In genomic region chr19:48634036-48634342, GRCh38 we compare ENCODE assay signal across 8 cellular contexts. TPM values are rescaled to one million over a fixed set of nuclear protein-coding genes. Genes with fewer than 3 reads are reported as not detected.
DNase-seq lines count a peak whose midpoint lies in the region; ATAC-seq and TF ChIP-seq lines count a peak whose summit lies in the region.

No MANE protein-coding gene starts in this region.

- no peaks in the 10 kb centered on the region for H3K9me3 Mint-ChIP-seq in CD4-positive, CD25-positive, alpha-beta regulatory T cell
- peaks cover 0 to 2% of the 10 kb centered on the region in 2 donors for H3K9me3 Mint-ChIP-seq in effector memory CD8-positive, alpha-beta T cell

- H3K27ac Mint-ChIP-seq in CD4-positive, CD25-positive, alpha-beta regulatory T cell, result peak overlapping the region; percentile 94 to 96 (median 94)
- H3K27ac Mint-ChIP-seq in effector memory CD8-positive, alpha-beta T cell, result peak overlapping the region; percentile 90 to 94

- no peaks in the 10 kb centered on the region for H3K9me3 ChIP-seq in CD4-positive, CD25-positive, alpha-beta regulatory T cell (ENCODE audit: control insufficient read depth in 2 of 2, low read length in 2 of 2)
- H3K9me3 ChIP-seq in neutrophil, result no peaks in the 10 kb centered on the region

- no peaks in the 10 kb centered on the region for H3K27me3 ChIP-seq in CD4-positive, CD25-positive, alpha-beta regulatory T cell (ENCODE audit: control insufficient read depth, insufficient read depth, low read length)
- H3K27me3 ChIP-seq in neutrophil, result no peaks in the 10 kb centered on the region

- H3K4me1 ChIP-seq in CD4-positive, CD25-positive, alpha-beta regulatory T cell (ENCODE audit: control insufficient read depth, insufficient read depth, low read length, poor library complexity, severe bottlenecking), result peaks cover 49% of the 10 kb centered on the region
- peaks cover 69 to 72% of the 10 kb centered on the region in 2 experiments for H3K4me1 ChIP-seq in neutrophil (ENCODE audit: control insufficient read depth in 1 of 2, insufficient read depth in 1 of 2, low read depth in 1 of 2, low read length in 1 of 2)

- H3K27ac ChIP-seq in CD4-positive, CD25-positive, alpha-beta regulatory T cell (ENCODE audit: insufficient read depth, low read length, poor library complexity, severe bottlenecking), result peak overlapping the region; percentile 95
- H3K27ac ChIP-seq in neutrophil, result peak overlapping the region; percentile 96

- H3K4me3 Mint-ChIP-seq in CD4-positive, CD25-positive, alpha-beta regulatory T cell, result peak overlapping the region; percentile 87 to 95 (median 92)
- peak overlapping the region; percentile 90 to 98 for H3K4me3 Mint-ChIP-seq in effector memory CD8-positive, alpha-beta T cell

- H3K4me3 ChIP-seq in CD4-positive, CD25-positive, alpha-beta regulatory T cell (ENCODE audit: low read depth, low read length), result peak overlapping the region; percentile 82
- H3K4me3 ChIP-seq in NB4 (ENCODE audit: low read depth, low read length) (peak overlapping the region; percentile 54), neutrophil (ENCODE audit: low read depth in 1 of 2, low read length in 1 of 2) (peak overlapping the region; percentile 37 to 87)

- no peaks in the 10 kb centered on the region for H3K27me3 Mint-ChIP-seq in CD4-positive, CD25-positive, alpha-beta regulatory T cell
- no peaks in the 10 kb centered on the region for H3K27me3 Mint-ChIP-seq in effector memory CD8-positive, alpha-beta T cell

- peaks cover 14% of the 10 kb centered on the region for H3K36me3 Mint-ChIP-seq in CD4-positive, CD25-positive, alpha-beta regulatory T cell
- peaks cover 65% of the 10 kb centered on the region for H3K36me3 Mint-ChIP-seq in effector memory CD8-positive, alpha-beta T cell (ENCODE audit: insufficient read depth)

- intact Hi-C loops in sciatic nerve (cut with DNase I), result no loop called here

- peaks cover 38% of the 10 kb centered on the region for H3K36me3 ChIP-seq in CD4-positive, CD25-positive, alpha-beta regulatory T cell (ENCODE audit: control insufficient read depth, insufficient read depth, low read length)
- H3K36me3 ChIP-seq in neutrophil, result peaks cover 44% of the 10 kb centered on the region

- no peak for ATAC-seq in CD4-positive, CD25-positive, alpha-beta regulatory T cell (ENCODE audit: low read depth in 2 of 2)
- no peak for ATAC-seq in effector memory CD8-positive, alpha-beta T cell (replicated peaks)
- ATAC-seq in sciatic nerve, result no peak

- H3K4me1 Mint-ChIP-seq in CD4-positive, CD25-positive, alpha-beta regulatory T cell, result peaks cover 9 to 61% (median 12%) of the 10 kb centered on the region in 4 donors
- H3K4me1 Mint-ChIP-seq in effector memory CD8-positive, alpha-beta T cell (ENCODE audit: low read depth in 2 of 2), result peaks cover 32 to 33% of the 10 kb centered on the region in 2 donors

- no peak for TF ChIP-seq POLR2A in NB4 (IDR thresholded peaks at IDR 0.05; ENCODE audit: extremely low read depth, insufficient read length)

- no peak for DNase-seq in CD4-positive, CD25-positive, alpha-beta regulatory T cell
- DNase-seq in NB4 (ENCODE audit: low read depth) (no peak), kidney tubule cell (ENCODE audit: low spot score) (no peak), KG1 (lab: John Stamatoyannopoulos, UW) (no peak), sciatic nerve (ENCODE audit: low spot score) (no peak), NK-92 (lab: John Stamatoyannopoulos, UW; ENCODE audit: unreplicated experiment) (no peak)
- DNase-seq in effector memory CD8-positive, alpha-beta T cell, result no peak

- no peak for TF ChIP-seq CTCF in NB4 (IDR thresholded peaks at IDR 0.05; ENCODE audit: low read depth, low read length)
- TF ChIP-seq CTCF in neutrophil (IDR thresholded peaks at IDR 0.05), result no peak

RNA-seq across cellular contexts. Expression of gene DBP, which starts 3.2 kb away (rescaled TPM):
- total RNA-seq in CD4-positive, CD25-positive, alpha-beta regulatory T cell, result 37.7 TPM
- polyA plus RNA-seq in CD4-positive, CD25-positive, alpha-beta regulatory T cell, result 10 to 100 TPM; 71.2 to 96.6 (median 85.8) TPM
- total RNA-seq in sciatic nerve, result 13.7 TPM

RNA-seq across cellular contexts. Expression of gene CA11, which starts 12.0 kb away (rescaled TPM):
- 10.4 TPM for total RNA-seq in CD4-positive, CD25-positive, alpha-beta regulatory T cell
- polyA plus RNA-seq in CD4-positive, CD25-positive, alpha-beta regulatory T cell, result 1 to 10 TPM; 4.1 to 6.3 (median 5.2) TPM
- total RNA-seq in sciatic nerve, result 10.5 TPM

RNA-seq across cellular contexts. Expression of gene SPHK2, which starts 14.7 kb away (rescaled TPM):
- total RNA-seq in CD4-positive, CD25-positive, alpha-beta regulatory T cell, result 13.0 TPM
- polyA plus RNA-seq in CD4-positive, CD25-positive, alpha-beta regulatory T cell, result 1 to 10 TPM; 4.8 to 8.4 (median 7.5) TPM
- 21.5 TPM for total RNA-seq in sciatic nerve

RNA-seq across cellular contexts. Expression of gene RPL18, which starts 15.0 kb away (rescaled TPM):
- total RNA-seq in CD4-positive, CD25-positive, alpha-beta regulatory T cell, result 1,690 TPM
- 1,000 to 10,000 TPM; 1,618 to 2,428 (median 2,131) TPM for polyA plus RNA-seq in CD4-positive, CD25-positive, alpha-beta regulatory T cell
- 789 TPM for total RNA-seq in sciatic nerve

RNA-seq across cellular contexts. Expression of gene FAM83E, which starts 19.1 kb away (rescaled TPM):
- total RNA-seq in CD4-positive, CD25-positive, alpha-beta regulatory T cell, result 0.76 TPM
- under 1 TPM in 1 of 4 donors, not detected in 3; 0.31 TPM for polyA plus RNA-seq in CD4-positive, CD25-positive, alpha-beta regulatory T cell
- not detected for total RNA-seq in sciatic nerve
